In genomic region chr9:16266648-16267276, GRCh38 we compare ENCODE assay signal across 8 cellular contexts.
DNase-seq lines count a peak whose midpoint lies in the region; ATAC-seq and TF ChIP-seq lines count a peak whose summit lies in the region.

No MANE protein-coding gene starts in this region.

- no peak overlapping the region for H4K5ac ChIP-seq in mesendoderm (ENCODE audit: low read length)

- H3K36me3 Mint-ChIP-seq in brain, result no peaks in the 10 kb centered on the region
- H3K36me3 Mint-ChIP-seq in stimulated activated effector memory CD8-positive, alpha-beta T cell treated with anti-CD3 and anti-CD28 coated beads, Interleukin-12 subunit alpha, Interleukin-12 subunit beta, amount 100 ng/mL, for 72 hours, result no peaks in the 10 kb centered on the region

- H3K79me1 ChIP-seq in mesendoderm (ENCODE audit: low read length), result no peaks in the 10 kb centered on the region

- WGBS in mesendoderm (ENCODE audit: extremely low coverage, insufficient coverage, low lambda C conversion rate), result no CpG with 5 or more reads among the region's 9 CpGs

- no peak overlapping the region for H2BK5ac ChIP-seq in mesendoderm (ENCODE audit: low read length)

- H3K4me1 ChIP-seq in BLaER1 (peaks cover 58% of the 10 kb centered on the region), HEK293 (ENCODE audit: control insufficient read depth, insufficient read depth, low read length) (peaks cover 8% of the 10 kb centered on the region), mesendoderm (ENCODE audit: control insufficient read depth, low read depth, low read length) (no peaks in the 10 kb centered on the region)

- peak; percentile 63 for DNase-seq in mesendoderm
- no peak for DNase-seq in NCI-H1417 treated with DMSO at 0.1 percent for 48 hours (lab: John Stamatoyannopoulos, UW)
- no peak for DNase-seq in NCI-H1694 (lab: John Stamatoyannopoulos, UW)
- DNase-seq in mesenteric fat pad (ENCODE audit: low spot score), result no peak
- DNase-seq in stimulated activated effector memory CD8-positive, alpha-beta T cell treated with anti-CD3 and anti-CD28 coated beads, Interleukin-12 subunit alpha, Interleukin-12 subunit beta, amount 100 ng/mL, for 72 hours (ENCODE audit: low spot score in 2 of 2), result no peak

- H2BK120ac ChIP-seq in mesendoderm (ENCODE audit: low read depth, low read length), result no peak overlapping the region

- no peaks in the 10 kb centered on the region for H3K9me3 Mint-ChIP-seq in brain
- H3K9me3 Mint-ChIP-seq in stimulated activated effector memory CD8-positive, alpha-beta T cell treated with anti-CD3 and anti-CD28 coated beads, Interleukin-12 subunit alpha, Interleukin-12 subunit beta, amount 100 ng/mL, for 72 hours, result peaks cover 12% of the 10 kb centered on the region

- H3K27ac ChIP-seq in BLaER1, result peak overlapping the region; percentile 47; the same call in 1 of the 2 replicates
- no peak overlapping the region for H3K27ac ChIP-seq in HEK293 (ENCODE audit: extremely low read depth, low read depth, low read length)
- H3K27ac ChIP-seq in mesendoderm (ENCODE audit: low read depth, low read length), result no peak overlapping the region

- peak overlapping the region; percentile 66; the same call in 1 of the 2 replicates for H3K9ac ChIP-seq in BLaER1
- no peak overlapping the region for H3K9ac ChIP-seq in mesendoderm (ENCODE audit: low read length)

- H3K27me3 Mint-ChIP-seq in brain, result peaks cover 10% of the 10 kb centered on the region

- H3K27ac Mint-ChIP-seq in brain, result no peak overlapping the region
- H3K27ac Mint-ChIP-seq in stimulated activated effector memory CD8-positive, alpha-beta T cell treated with anti-CD3 and anti-CD28 coated beads, Interleukin-12 subunit alpha, Interleukin-12 subunit beta, amount 100 ng/mL, for 72 hours, result no peak overlapping the region

- H3K18ac ChIP-seq in mesendoderm (ENCODE audit: low read length), result no peak overlapping the region

- no peak overlapping the region for H3K56ac ChIP-seq in mesendoderm (ENCODE audit: low read length)

- peak overlapping the region; percentile 56 for H3K4me3 ChIP-seq in BLaER1
- H3K4me3 ChIP-seq in HEK293 (ENCODE audit: low read depth, low read length), result no peak overlapping the region
- no peak overlapping the region for H3K4me3 ChIP-seq in mesendoderm (ENCODE audit: low read length)

- no peaks in the 10 kb centered on the region for H3K79me2 ChIP-seq in mesendoderm (ENCODE audit: control insufficient read depth, insufficient read depth, low read length)

- no peak overlapping the region for H3K23ac ChIP-seq in mesendoderm (ENCODE audit: low read length)

- TF ChIP-seq CTCF in HEK293 (tag by site-specific recombination; IDR thresholded peaks at IDR 0.05) (no peak), brain (conservative IDR thresholded peaks at IDR 0.05) (peak; percentile 30 to 50)

- H3K4me1 Mint-ChIP-seq in brain, result peaks cover 37% of the 10 kb centered on the region
- H3K4me1 Mint-ChIP-seq in stimulated activated effector memory CD8-positive, alpha-beta T cell treated with anti-CD3 and anti-CD28 coated beads, Interleukin-12 subunit alpha, Interleukin-12 subunit beta, amount 100 ng/mL, for 72 hours, result no peaks in the 10 kb centered on the region

- H3K4me2 ChIP-seq in BLaER1 (peak overlapping the region; percentile 82), mesendoderm (ENCODE audit: low read length) (no peak overlapping the region)

- CTCF ChIA-PET in HEK293 (lab: Yijun Ruan, JAX), result interaction anchor here (0.6 to 1.2 kb wide), 8 partner anchors 8 to 78 kb away, joined by 3 to 4 read pairs (median 3); no protein-coding TSS in a partner anchor

- H3K4me3 Mint-ChIP-seq in brain, result no peak overlapping the region
- no peak overlapping the region for H3K4me3 Mint-ChIP-seq in stimulated activated effector memory CD8-positive, alpha-beta T cell treated with anti-CD3 and anti-CD28 coated beads, Interleukin-12 subunit alpha, Interleukin-12 subunit beta, amount 100 ng/mL, for 72 hours

- H2BK15ac ChIP-seq in mesendoderm (replicated peaks; ENCODE audit: low read depth), result no peak overlapping the region

- ATAC-seq in stimulated activated effector memory CD8-positive, alpha-beta T cell treated with anti-CD3 and anti-CD28 coated beads, Interleukin-12 subunit alpha, Interleukin-12 subunit beta, amount 100 ng/mL, for 72 hours, result no peak

- H3K36me3 ChIP-seq in BLaER1 (no peaks in the 10 kb centered on the region), HEK293 (ENCODE audit: control insufficient read depth in 2 of 2, insufficient read depth in 1 of 2, low read length in 2 of 2) (no peaks in the 10 kb centered on the region), mesendoderm (ENCODE audit: control insufficient read depth, insufficient read depth, low read length) (no peaks in the 10 kb centered on the region)

- H3K9me3 ChIP-seq in BLaER1 (no peaks in the 10 kb centered on the region), HEK293 (ENCODE audit: control insufficient read depth, insufficient read depth, low read depth, low read length) (no peaks in the 10 kb centered on the region)

- H3K27me3 ChIP-seq in BLaER1 (no peaks in the 10 kb centered on the region), mesendoderm (ENCODE audit: insufficient read depth, low read length, poor library complexity) (no peaks in the 10 kb centered on the region)

- POLR2A ChIA-PET in HEK293 (lab: Yijun Ruan, JAX), result no interaction called here

- H2AK5ac ChIP-seq in mesendoderm (ENCODE audit: low read length), result no peak overlapping the region

- no peaks in the 10 kb centered on the region for H4K20me1 ChIP-seq in BLaER1

- no peak overlapping the region for H4K8ac ChIP-seq in mesendoderm (ENCODE audit: low read depth, low read length)

- no peak overlapping the region for H3K4ac ChIP-seq in mesendoderm (ENCODE audit: low read depth, low read length)

TF ChIP-seq in HEK293, 187 proteins besides CTCF, POLR2A, EP300 and RAD21:
- TF ChIP-seq, protein P1, sequence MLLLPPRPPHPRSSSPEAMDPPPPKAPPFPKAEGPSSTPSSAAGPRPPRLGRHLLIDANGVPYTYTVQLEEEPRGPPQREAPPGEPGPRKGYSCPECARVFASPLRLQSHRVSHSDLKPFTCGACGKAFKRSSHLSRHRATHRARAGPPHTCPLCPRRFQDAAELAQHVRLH (tag by site-specific recombination; IDR thresholded peaks at IDR 0.05), result 0 out of 2 replicates have a peak, but pooled peaks have one; percentile 28
- TF ChIP-seq, protein P2, sequence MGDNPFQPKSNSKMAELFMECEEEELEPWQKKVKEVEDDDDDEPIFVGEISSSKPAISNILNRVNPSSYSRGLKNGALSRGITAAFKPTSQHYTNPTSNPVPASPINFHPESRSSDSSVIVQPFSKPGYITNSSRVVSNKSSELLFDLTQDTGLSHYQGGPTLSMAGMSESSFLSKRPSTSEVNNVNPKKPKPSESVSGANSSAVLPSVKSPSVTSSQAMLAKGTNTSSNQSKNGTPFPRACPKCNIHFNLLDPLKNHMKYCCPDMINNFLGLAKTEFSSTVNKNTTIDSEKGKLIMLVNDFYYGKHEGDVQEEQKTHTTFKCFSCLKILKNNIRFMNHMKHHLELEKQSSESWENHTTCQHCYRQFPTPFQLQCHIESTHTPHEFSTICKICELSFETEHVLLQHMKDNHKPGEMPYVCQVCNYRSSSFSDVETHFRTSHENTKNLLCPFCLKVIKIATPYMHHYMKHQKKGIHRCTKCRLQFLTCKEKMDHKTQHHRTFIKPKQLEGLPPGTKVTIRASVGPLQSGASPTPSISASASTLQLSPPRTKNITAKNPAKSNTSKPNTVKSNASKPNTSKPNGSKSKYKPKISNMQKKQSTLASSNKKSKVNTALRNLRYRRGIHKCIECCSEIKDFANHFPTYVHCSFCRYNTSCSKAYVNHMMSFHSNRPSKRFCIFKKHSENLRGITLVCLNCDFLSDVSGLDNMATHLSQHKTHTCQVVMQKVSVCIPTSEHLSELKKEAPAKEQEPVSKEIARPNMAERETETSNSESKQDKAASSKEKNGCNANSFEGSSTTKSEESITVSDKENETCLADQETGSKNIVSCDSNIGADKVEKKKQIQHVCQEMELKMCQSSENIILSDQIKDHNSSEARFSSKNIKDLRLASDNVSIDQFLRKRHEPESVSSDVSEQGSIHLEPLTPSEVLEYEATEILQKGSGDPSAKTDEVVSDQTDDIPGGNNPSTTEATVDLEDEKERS (tag by site-specific recombination; IDR thresholded peaks at IDR 0.05), result no peak
- TF ChIP-seq ZNF488 (tag by site-specific recombination; IDR thresholded peaks at IDR 0.05), result no peak
- no peak for TF ChIP-seq TRIM28 (IDR thresholded peaks at IDR 0.05; ENCODE audit: borderline replicate concordance, low read length)
- TF ChIP-seq, protein P3, sequence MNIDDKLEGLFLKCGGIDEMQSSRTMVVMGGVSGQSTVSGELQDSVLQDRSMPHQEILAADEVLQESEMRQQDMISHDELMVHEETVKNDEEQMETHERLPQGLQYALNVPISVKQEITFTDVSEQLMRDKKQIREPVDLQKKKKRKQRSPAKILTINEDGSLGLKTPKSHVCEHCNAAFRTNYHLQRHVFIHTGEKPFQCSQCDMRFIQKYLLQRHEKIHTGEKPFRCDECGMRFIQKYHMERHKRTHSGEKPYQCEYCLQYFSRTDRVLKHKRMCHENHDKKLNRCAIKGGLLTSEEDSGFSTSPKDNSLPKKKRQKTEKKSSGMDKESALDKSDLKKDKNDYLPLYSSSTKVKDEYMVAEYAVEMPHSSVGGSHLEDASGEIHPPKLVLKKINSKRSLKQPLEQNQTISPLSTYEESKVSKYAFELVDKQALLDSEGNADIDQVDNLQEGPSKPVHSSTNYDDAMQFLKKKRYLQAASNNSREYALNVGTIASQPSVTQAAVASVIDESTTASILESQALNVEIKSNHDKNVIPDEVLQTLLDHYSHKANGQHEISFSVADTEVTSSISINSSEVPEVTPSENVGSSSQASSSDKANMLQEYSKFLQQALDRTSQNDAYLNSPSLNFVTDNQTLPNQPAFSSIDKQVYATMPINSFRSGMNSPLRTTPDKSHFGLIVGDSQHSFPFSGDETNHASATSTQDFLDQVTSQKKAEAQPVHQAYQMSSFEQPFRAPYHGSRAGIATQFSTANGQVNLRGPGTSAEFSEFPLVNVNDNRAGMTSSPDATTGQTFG (tag by site-specific recombination; IDR thresholded peaks at IDR 0.05; ENCODE audit: borderline replicate concordance), result no peak
